In genomic region chr3:42518800-42519567, GRCh38 we compare ENCODE assay signal across 10 cellular contexts. TPM values are rescaled to one million over a fixed set of nuclear protein-coding genes. Genes with fewer than 3 reads are reported as not detected.
DNase-seq lines count a peak whose midpoint lies in the region; ATAC-seq, FAIRE-seq and TF ChIP-seq lines count a peak whose summit lies in the region.
"Had no signal": no experiment of that assay in that cellular context is flagged by ENCODE, and none has a peak within 500 bp of the region (broad histone marks: within the 10 kb centered on the region; RNA-seq: fewer than 3 reads in every experiment).

No MANE protein-coding gene starts in this region.

- no peak overlapping the region for H3K27ac ChIP-seq in mammary epithelial cell (ENCODE audit: insufficient read depth, low read depth, low read length)
- no peak overlapping the region for H3K27ac ChIP-seq in PC-3 (ENCODE audit: low read length)
- H3K27ac ChIP-seq: C4-2B, psoas muscle had no signal

- intact Hi-C loops in MCF 10A (cut with micrococcal nuclease) (no loop called here), mammary epithelial cell (cut with micrococcal nuclease) (no loop called here), PC-3 (cut with micrococcal nuclease) (no loop called here)

- no peak overlapping the region for H3K4me3 ChIP-seq in mammary epithelial cell (replicated peaks in 1 of 3; ENCODE audit: insufficient read depth in 1 of 3, low read depth in 2 of 3, low read length in 3 of 3)
- H3K4me3 ChIP-seq in PC-3 (ENCODE audit: low read length) = no peak overlapping the region
- H3K4me3 ChIP-seq in bronchial epithelial cell (ENCODE audit: low read depth, low read length) = no peak overlapping the region
- H3K4me3 ChIP-seq: psoas muscle had no signal

- no peak for TF ChIP-seq CTCF in MCF 10A (IDR thresholded peaks at IDR 0.05; ENCODE audit: unreplicated experiment)
- TF ChIP-seq CTCF in mammary epithelial cell (conservative IDR thresholded peaks at IDR 0.05 in 1 of 2, IDR thresholded peaks at IDR 0.05 in 1 of 2; ENCODE audit: extremely low read depth in 1 of 2, insufficient read depth in 1 of 2, low read depth in 1 of 2, low read length in 2 of 2) = peak in 1 of 2 donors; percentile 7
- peak; percentile 50 for TF ChIP-seq CTCF in PC-3 (conservative IDR thresholded peaks at IDR 0.05; ENCODE audit: low read depth, low read length)
- TF ChIP-seq CTCF in bronchial epithelial cell (IDR thresholded peaks at IDR 0.05; ENCODE audit: insufficient read depth, low read length, severe bottlenecking) = peak; percentile 9

- BruUV-seq in MCF 10A (replicated peaks; lab: Mats Ljungman, UMichigan) (no TSS peak), mammary epithelial cell (replicated peaks; lab: Mats Ljungman, UMichigan) (no TSS peak), PC-3 (replicated peaks; lab: Mats Ljungman, UMichigan) (no TSS peak)

- no peak overlapping the region for H3K4me3 Mint-ChIP-seq in MCF 10A (ENCODE audit: unreplicated experiment)

- H2AFZ ChIP-seq in mammary epithelial cell (ENCODE audit: low read depth, low read length) (no peak overlapping the region), PC-3 (ENCODE audit: low read length) (no peak overlapping the region)

- CTCF ChIA-PET in MCF 10A (lab: Yijun Ruan, JAX) (interaction anchor here (0.8 to 1.1 kb wide), 3 partner anchors 17 to 34 kb away, joined by 3 read pairs; no protein-coding TSS in a partner anchor), mammary epithelial cell (lab: Charles Lee; ENCODE audit: low non-redundant PET) (no interaction called here), PC-3 (lab: Charles Lee) (interaction anchor here (0.6 kb wide), 1 partner anchor 253 kb away, joined by 3 read pairs; no protein-coding TSS in a partner anchor)

- no peaks in the 10 kb centered on the region for H3K36me3 Mint-ChIP-seq in MCF 10A (ENCODE audit: insufficient read depth, unreplicated experiment)

- H3K27me3 ChIP-seq in mammary epithelial cell (ENCODE audit: insufficient read depth, low read length) (no peaks in the 10 kb centered on the region), PC-3 (ENCODE audit: low read length) (no peaks in the 10 kb centered on the region), bronchial epithelial cell (ENCODE audit: control insufficient read depth, insufficient read depth, low read length) (no peaks in the 10 kb centered on the region)

- H3K27ac Mint-ChIP-seq in MCF 10A (ENCODE audit: low read depth, unreplicated experiment) = no peak overlapping the region

- H3K9ac ChIP-seq in mammary epithelial cell (ENCODE audit: insufficient read depth, low read length) (no peak overlapping the region), PC-3 (ENCODE audit: low read length) (no peak overlapping the region)

- WGBS in mammary epithelial cell (ENCODE audit: low coverage, missing lambda C conversion rate) = 97% methylated on average over 5 of the region's 6 CpGs

- no peaks in the 10 kb centered on the region for H3K9me3 ChIP-seq in mammary epithelial cell (replicated peaks; ENCODE audit: insufficient read depth, low read length)
- H3K9me3 ChIP-seq in PC-3 (ENCODE audit: low read length) = no peaks in the 10 kb centered on the region
- H3K9me3 ChIP-seq: psoas muscle had no signal

- H3K27me3 Mint-ChIP-seq in MCF 10A (ENCODE audit: insufficient read depth, unreplicated experiment) = no peaks in the 10 kb centered on the region

- no peaks in the 10 kb centered on the region for H4K20me1 ChIP-seq in mammary epithelial cell (ENCODE audit: insufficient read depth, low read length)
- no peaks in the 10 kb centered on the region for H4K20me1 ChIP-seq in PC-3 (ENCODE audit: low read length)

- no peaks in the 10 kb centered on the region for H3F3A ChIP-seq in PC-3 (ENCODE audit: low read length, unreplicated experiment)

- ATAC-seq in PC-3 (no peak), HG02763 (IDR thresholded peaks at IDR 0.05; ENCODE audit: unreplicated experiment) (no peak)
- ATAC-seq: psoas muscle had no signal

- H3K9me2 ChIP-seq in PC-3 (replicated peaks; ENCODE audit: low read length) = no peaks in the 10 kb centered on the region

- H3K4me2 ChIP-seq in mammary epithelial cell (ENCODE audit: insufficient read depth, low read depth, low read length) (no peak overlapping the region), PC-3 (ENCODE audit: low read length) (no peak overlapping the region)

- DNase-seq in MCF 10A (ENCODE audit: unreplicated experiment) (peak; percentile 4), mammary epithelial cell (no peak), PC-3 (no peak), bronchial epithelial cell (ENCODE audit: low read depth) (no peak), foreskin melanocyte (no peak)
- peak; percentile 15 for DNase-seq in stimulated activated CD8-positive, alpha-beta memory T cell treated with anti-CD3 and anti-CD28 coated beads, Interleukin-12 subunit alpha, Interleukin-12 subunit beta, amount 100 ng/mL, for 1 hour (ENCODE audit: low read depth)
- DNase-seq in activated CD4-positive, CD25-positive, alpha-beta regulatory T cell (lab: John Stamatoyannopoulos, UW) = no peak
- DNase-seq: psoas muscle had no signal

- POLR2A ChIA-PET in MCF 10A (lab: Yijun Ruan, JAX) = no interaction called here
- POLR2A ChIA-PET in PC-3 (lab: Charles Lee; ENCODE audit: unreplicated experiment) = no interaction called here

- dilution Hi-C loops in mammary epithelial cell (cut with HindIII; ENCODE audit: low sequenced_read_pairs) = no loop called here

- H3K79me2 ChIP-seq in mammary epithelial cell (ENCODE audit: insufficient read depth, low read length) (no peaks in the 10 kb centered on the region), PC-3 (ENCODE audit: low read length) (no peaks in the 10 kb centered on the region)

- peaks cover 27% of the 10 kb centered on the region for H3K4me1 ChIP-seq in mammary epithelial cell (ENCODE audit: insufficient read depth, low read length)
- no peaks in the 10 kb centered on the region for H3K4me1 ChIP-seq in PC-3 (ENCODE audit: insufficient read depth, low read length)
- H3K4me1 ChIP-seq: psoas muscle had no signal

- FAIRE-seq in bronchial epithelial cell (lab: Jason Lieb, UNC) = peak; percentile 79

- no peaks in the 10 kb centered on the region for H3K9me3 Mint-ChIP-seq in MCF 10A (ENCODE audit: unreplicated experiment)

- no peaks in the 10 kb centered on the region for H3K36me3 ChIP-seq in mammary epithelial cell (ENCODE audit: insufficient read depth, low read length)
- no peaks in the 10 kb centered on the region for H3K36me3 ChIP-seq in PC-3 (ENCODE audit: low read depth, low read length)
- no peaks in the 10 kb centered on the region for H3K36me3 ChIP-seq in bronchial epithelial cell (ENCODE audit: control insufficient read depth, insufficient read depth, low read length)

- peaks cover 23% of the 10 kb centered on the region for H3K4me1 Mint-ChIP-seq in MCF 10A (ENCODE audit: insufficient read depth, unreplicated experiment)

- in situ Hi-C loops in mammary epithelial cell (cut with MboI; ENCODE audit: low sequenced_read_pairs in 2 of 2) = no loop called here

RNA-seq across cellular contexts. Expression of gene VIPR1, which starts 16.5 kb away (rescaled TPM):
- total RNA-seq in MCF 10A (2022) (0.28 and 0.54 TPM in 2 replicates), mammary epithelial cell (10 to 100 TPM in 1 of 2 donors, 1 to 10 TPM in 1; 4.7 to 21.3 TPM), PC-3 (2014; rRNA removed) (3.7 and 7.0 TPM in 2 replicates), bronchial epithelial cell (4.2 and 5.8 TPM in 2 replicates)
- polyA plus RNA-seq in mammary epithelial cell = 0.77 TPM
- polyA minus RNA-seq in mammary epithelial cell = 12.5 TPM

Comparison
In these comparisons a context has a peak if more than half of its experiments do, and no peak if none do; other contexts are left out.
1. DNase-seq: peak in MCF 10A (single experiment) and stimulated activated CD8-positive, alpha-beta memory T cell treated with anti-CD3 and anti-CD28 coated beads, Interleukin-12 subunit alpha, Interleukin-12 subunit beta, amount 100 ng/mL, for 1 hour (single experiment); none in mammary epithelial cell (single experiment), PC-3 (single experiment), bronchial epithelial cell (single experiment), foreskin melanocyte (single experiment) and activated CD4-positive, CD25-positive, alpha-beta regulatory T cell (0 of 4).